ENCODE assay signal across 8 cellular contexts in genomic region chr5:176533894-176534611, GRCh38. TPM values are rescaled to one million over a fixed set of nuclear protein-coding genes. Genes with fewer than 3 reads are reported as not detected.
DNase-seq lines count a peak whose midpoint lies in the region; ATAC-seq and TF ChIP-seq lines count a peak whose summit lies in the region.

No MANE protein-coding gene starts in this region.

- H3K4me3 Mint-ChIP-seq in CD14-positive monocyte: peak overlapping the region; percentile 95

- H3K4me2 ChIP-seq in Karpas-422 (ENCODE audit: low read depth, low read length, poor library complexity, severe bottlenecking): peak overlapping the region; percentile 96

- H3K27me3 ChIP-seq in Karpas-422 (ENCODE audit: low read length) (no peaks in the 10 kb centered on the region), left ventricle myocardium inferior (ENCODE audit: low read depth) (no peaks in the 10 kb centered on the region)

- ATAC-seq in HG03521 (IDR thresholded peaks at IDR 0.05; ENCODE audit: unreplicated experiment) (no peak), HG03097 (IDR thresholded peaks at IDR 0.05; ENCODE audit: low FRiP score, unreplicated experiment) (no peak), GM19395 (IDR thresholded peaks at IDR 0.05; ENCODE audit: unreplicated experiment) (no peak)

- H3K9ac ChIP-seq in Karpas-422 (ENCODE audit: low read length): peak overlapping the region; percentile 100

- H3K4me3 ChIP-seq in Karpas-422 (ENCODE audit: low read length): peak overlapping the region; percentile 93; the same call in 1 of the 2 replicates
- H3K4me3 ChIP-seq in left ventricle myocardium inferior: peak overlapping the region; percentile 93

- 0 out of 2 replicates have a peak overlapping the region, but pooled peaks have one; percentile 88 for H3K27ac ChIP-seq in Karpas-422 (ENCODE audit: low read length)
- H3K27ac ChIP-seq in left ventricle myocardium inferior (replicated peaks): peak overlapping the region; percentile 100

- H2AFZ ChIP-seq in Karpas-422 (ENCODE audit: low read length): no peak overlapping the region

- peaks cover 59% of the 10 kb centered on the region for H3K4me1 Mint-ChIP-seq in CD14-positive monocyte

- H3K9me3 Mint-ChIP-seq in CD14-positive monocyte: peaks cover 0 to 1% (median 0%) of the 10 kb centered on the region in 7 donors

- H3K27me3 Mint-ChIP-seq in CD14-positive monocyte (ENCODE audit: low read depth in 3 of 3): no peaks in the 10 kb centered on the region

- H3K27ac Mint-ChIP-seq in CD14-positive monocyte: peak overlapping the region; percentile 92 to 100 (median 98)

- no peaks in the 10 kb centered on the region for H3K9me3 ChIP-seq in Karpas-422 (ENCODE audit: low read length)
- no peaks in the 10 kb centered on the region for H3K9me3 ChIP-seq in left ventricle myocardium inferior (replicated peaks)

- H3K4me1 ChIP-seq in Karpas-422 (ENCODE audit: low read length): peaks cover 44% of the 10 kb centered on the region
- H3K4me1 ChIP-seq in left ventricle myocardium inferior: peaks cover 88% of the 10 kb centered on the region

- peaks cover 34% of the 10 kb centered on the region for H4K20me1 ChIP-seq in Karpas-422 (ENCODE audit: insufficient read depth, low read depth, low read length)

- peaks cover 44% of the 10 kb centered on the region for H3K79me2 ChIP-seq in Karpas-422 (ENCODE audit: low read length)

- peaks cover 18 to 27% of the 10 kb centered on the region in 2 donors for H3K36me3 Mint-ChIP-seq in CD14-positive monocyte

- no peak for TF ChIP-seq CTCF in CD14-positive monocyte (IDR thresholded peaks at IDR 0.05)
- TF ChIP-seq CTCF in left ventricle myocardium inferior (IDR thresholded peaks at IDR 0.05; ENCODE audit: borderline replicate concordance): no peak

- no peaks in the 10 kb centered on the region for H3K9me2 ChIP-seq in Karpas-422 (replicated peaks; ENCODE audit: insufficient read depth, low read length)

- peaks cover 26% of the 10 kb centered on the region for H3K36me3 ChIP-seq in Karpas-422 (ENCODE audit: insufficient read depth, low read length)
- peaks cover 30% of the 10 kb centered on the region for H3K36me3 ChIP-seq in left ventricle myocardium inferior

- DNase-seq in CD14-positive monocyte (ENCODE audit: low spot score) (no peak), Karpas-422 (peak; percentile 50), activated T-helper 1 cell treated with Interleukin-2 at 50 U/mL for 16 hours (ENCODE audit: low read depth) (peak; percentile 46), left ventricle myocardium inferior (peak; percentile 36)
- DNase-seq in stimulated activated CD8-positive, alpha-beta memory T cell treated with anti-CD3 and anti-CD28 coated beads, Interleukin-4, amount 100 ng/mL, for 48 hours: peak; percentile 59

- intact Hi-C loops in CD14-positive monocyte (cut with micrococcal nuclease) (loop anchor here in 1 of 2 donors (10.0 kb wide), 2 partner anchors 119 to 149 kb away; partner anchors contain the start of genes CLTB, HIGD2A and NOP16), left ventricle myocardium inferior (cut with micrococcal nuclease) (no loop called here)

RNA-seq across cellular contexts. Expression of gene RNF44, which starts 3.1 kb away (rescaled TPM):
- polyA plus RNA-seq in CD14-positive monocyte: 1 to 10 TPM; 1.9 to 3.1 TPM
- 33.1 and 55.8 TPM in 2 replicates for total RNA-seq in Karpas-422 (2014; rRNA removed; shearing (Covaris generic); ENCODE audit: low replicate concordance)
- 28.2 TPM for total RNA-seq in left ventricle myocardium inferior

RNA-seq across cellular contexts. Expression of gene CDHR2, which starts 15.1 kb away (rescaled TPM):
- not detected for polyA plus RNA-seq in CD14-positive monocyte
- 0.04 and 0.07 TPM in 2 replicates for total RNA-seq in Karpas-422 (2014; rRNA removed; shearing (Covaris generic); ENCODE audit: low replicate concordance)
- total RNA-seq in left ventricle myocardium inferior: 0.33 TPM
